ENCODE assay signal across 1 cellular context in genomic region chr12:100114574-100114973, GRCh38.
TF ChIP-seq lines count a peak whose summit lies in the region.

No MANE protein-coding gene starts in this region.

TF ChIP-seq in SK-N-SH, 30 proteins besides CTCF, POLR2A, EP300 and RAD21 (continued from another document):
- TF ChIP-seq TCF12 (IDR thresholded peaks at IDR 0.05) = no peak
- no peak for TF ChIP-seq CHD2 (IDR thresholded peaks at IDR 0.05; ENCODE audit: low read length, partially characterized antibody)
- no peak for TF ChIP-seq IRF3 (IDR thresholded peaks at IDR 0.05; ENCODE audit: low read depth, low read length)
- no peak for TF ChIP-seq RXRA (IDR thresholded peaks at IDR 0.05; ENCODE audit: borderline replicate concordance, low read depth)
- TF ChIP-seq MEF2A (IDR thresholded peaks at IDR 0.05; ENCODE audit: borderline replicate concordance, low read depth) = no peak
- no peak for TF ChIP-seq MAX (IDR thresholded peaks at IDR 0.05; ENCODE audit: low read depth)
- TF ChIP-seq SIN3A (IDR thresholded peaks at IDR 0.05; ENCODE audit: borderline replicate concordance, low read depth, low read length) = no peak
- no peak for TF ChIP-seq JUND (IDR thresholded peaks at IDR 0.05)
- TF ChIP-seq TAF1 (IDR thresholded peaks at IDR 0.05; ENCODE audit: borderline replicate concordance, low read depth, low read length) = no peak
